In the genomic region with DNA sequence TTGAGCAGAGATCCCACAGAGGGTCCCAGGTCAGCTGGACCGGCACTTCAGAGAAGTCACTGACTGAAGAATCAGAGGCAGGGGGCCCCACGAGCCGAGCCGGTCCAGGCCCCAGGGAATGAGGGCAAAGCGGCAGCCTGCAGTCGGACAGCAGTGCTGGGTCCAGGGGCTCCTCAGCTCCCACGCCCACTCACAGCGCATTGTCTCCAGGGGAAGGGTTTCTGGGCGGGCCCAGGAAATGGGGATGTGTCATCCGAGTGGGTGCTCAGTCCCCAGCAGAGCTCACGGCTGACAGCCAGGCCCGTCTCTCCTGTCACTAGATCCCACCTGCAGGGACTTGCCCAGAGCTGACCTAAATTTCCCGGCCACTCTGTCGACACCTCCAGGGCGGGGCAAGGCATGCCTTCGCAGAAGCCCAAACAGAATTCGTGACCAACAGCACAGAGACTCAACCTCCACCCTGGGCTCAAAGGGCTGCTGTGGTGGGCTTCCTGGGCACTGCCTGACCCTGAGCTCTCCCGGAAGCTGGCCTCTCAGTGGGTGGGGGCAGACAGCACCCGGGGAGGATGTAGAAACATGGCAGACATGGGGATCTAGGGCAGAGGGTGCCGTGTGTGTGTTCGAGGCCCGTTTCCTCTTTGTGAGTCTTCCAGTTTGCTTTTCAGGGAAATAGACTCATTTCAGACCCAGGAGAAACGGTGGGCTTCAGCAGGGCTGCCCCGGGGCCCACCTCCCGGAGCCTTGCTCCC, we compare ENCODE assay signal across 8 cellular contexts. TPM values are rescaled to one million over a fixed set of nuclear protein-coding genes. Genes with fewer than 3 reads are reported as not detected.
A peak's percentile ranks its signal among the peaks of the same experiment; 100 is the strongest.
DNase-seq lines count a peak whose midpoint lies in the region; ATAC-seq and TF ChIP-seq lines count a peak whose summit lies in the region.

No MANE protein-coding gene starts in this region.

- intact Hi-C loops in breast epithelium (cut with DNase I; ENCODE audit: low total_unique reads): loop anchor here (10.0 kb wide), 1 partner anchor 244 kb away; a partner anchor contains a TSS

- H3K36me3 ChIP-seq in breast epithelium: no peaks in the 10 kb centered on the region

- H3K4me3 Mint-ChIP-seq in osteocyte (ENCODE audit: unreplicated experiment): no peak overlapping the region
- no peak overlapping the region for H3K4me3 Mint-ChIP-seq in progenitor cell of endocrine pancreas (ENCODE audit: low read depth)

- ATAC-seq in GM18519 (IDR thresholded peaks at IDR 0.05; ENCODE audit: low FRiP score, unreplicated experiment): no peak

- TF ChIP-seq CTCF in breast epithelium (IDR thresholded peaks at IDR 0.05): no peak
- TF ChIP-seq CTCF in osteocyte (IDR thresholded peaks at IDR 0.05): no peak
- TF ChIP-seq CTCF in progenitor cell of endocrine pancreas (IDR thresholded peaks at IDR 0.05; ENCODE audit: unreplicated experiment): no peak

- H3K4me3 ChIP-seq in breast epithelium: peak overlapping the region in 1 of 3 donors; percentile 30

- DNase-seq in Daoy (ENCODE audit: low read depth) (peak; percentile 90), RKO (ENCODE audit: low spot score) (peak; percentile 28), breast epithelium (ENCODE audit: low spot score in 2 of 2) (peak; percentile 56 to 87), osteocyte (ENCODE audit: extremely low spot score, unreplicated experiment) (no peak), NCI-H187 treated with DMSO at 0.1 percent for 48 hours (lab: John Stamatoyannopoulos, UW) (no peak), progenitor cell of endocrine pancreas (ENCODE audit: low spot score, unreplicated experiment) (no peak), NCI-H526 (lab: John Stamatoyannopoulos, UW) (no peak)

- H3K4me1 Mint-ChIP-seq in osteocyte (ENCODE audit: unreplicated experiment) (peaks cover 32% of the 10 kb centered on the region), progenitor cell of endocrine pancreas (ENCODE audit: low read depth) (peaks cover 16% of the 10 kb centered on the region)

- no peaks in the 10 kb centered on the region for H3K9me3 Mint-ChIP-seq in osteocyte (ENCODE audit: unreplicated experiment)
- H3K9me3 Mint-ChIP-seq in progenitor cell of endocrine pancreas (ENCODE audit: low read depth): no peaks in the 10 kb centered on the region

- no peaks in the 10 kb centered on the region for H3K9me3 ChIP-seq in breast epithelium

- H3K27me3 ChIP-seq in breast epithelium: no peaks in the 10 kb centered on the region

- H3K27ac Mint-ChIP-seq in osteocyte (ENCODE audit: unreplicated experiment): peak overlapping the region; percentile 84
- H3K27ac Mint-ChIP-seq in progenitor cell of endocrine pancreas: no peak overlapping the region

- H3K36me3 Mint-ChIP-seq in osteocyte (ENCODE audit: unreplicated experiment): no peaks in the 10 kb centered on the region
- no peaks in the 10 kb centered on the region for H3K36me3 Mint-ChIP-seq in progenitor cell of endocrine pancreas (ENCODE audit: insufficient read depth)

- H3K27ac ChIP-seq in breast epithelium: peak overlapping the region; percentile 90 to 94

- peaks cover 22 to 43% of the 10 kb centered on the region in 2 donors for H3K4me1 ChIP-seq in breast epithelium

- no peak for TF ChIP-seq POLR2A in breast epithelium (IDR thresholded peaks at IDR 0.05)

- H3K27me3 Mint-ChIP-seq in osteocyte (ENCODE audit: unreplicated experiment) (peaks cover 2% of the 10 kb centered on the region), progenitor cell of endocrine pancreas (peaks cover 6% of the 10 kb centered on the region)

RNA-seq across cellular contexts. Expression of a gene that starts 42.1 kb away (rescaled TPM):
- 47.2 and 82.7 TPM in 2 replicates for total RNA-seq in Daoy (2014; rRNA removed; shearing (Covaris generic))
- total RNA-seq in breast epithelium (10 to 100 TPM; 17.0 to 21.6 (median 20.3) TPM), osteocyte (23.0 and 25.9 TPM in 2 replicates), progenitor cell of endocrine pancreas (28.6 and 30.5 TPM in 2 replicates)

Comparison
In these comparisons a context has a peak if more than half of its experiments do, and no peak if none do; other contexts are left out.
1. DNase-seq: peak in Daoy (single experiment), RKO (single experiment) and breast epithelium (2 of 2); none in osteocyte (single experiment), NCI-H187 treated with DMSO at 0.1 percent for 48 hours (single experiment), progenitor cell of endocrine pancreas (single experiment) and NCI-H526 (0 of 2).